ENCODE assay signal across 22 cellular contexts in genomic region chr2:66872056-66872821, GRCh38.
DNase-seq lines count a peak whose midpoint lies in the region; ATAC-seq and TF ChIP-seq lines count a peak whose summit lies in the region.
"Had no signal": no experiment of that assay in that cellular context is flagged by ENCODE, and none has a peak within 500 bp of the region (broad histone marks: within the 10 kb centered on the region; RNA-seq: fewer than 3 reads in every experiment).

No MANE protein-coding gene starts in this region.

- no peaks in the 10 kb centered on the region for H3K9me3 ChIP-seq in right atrium auricular region
- H3K9me3 ChIP-seq: vagina had no signal

- ATAC-seq in GM21825 (IDR thresholded peaks at IDR 0.05; ENCODE audit: unreplicated experiment) (no peak), GM21381 (IDR thresholded peaks at IDR 0.05; ENCODE audit: unreplicated experiment) (no peak)

- DNase-seq in HT1080 (ENCODE audit: low read depth) (peak; percentile 22), brain microvascular endothelial cell (peak; percentile 89), iris pigment epithelial cell (ENCODE audit: low read depth) (peak; percentile 83), HEK293T (ENCODE audit: extremely low spot score) (no peak), right atrium auricular region (ENCODE audit: low spot score) (no peak)
- DNase-seq: ACHN; activated CD4-positive, alpha-beta memory T cell treated with anti-CD3 and anti-CD28 coated beads for 36 hours; activated naive CD4-positive, alpha-beta T cell treated with Interleukin-2 at 50 U/mL for 16 hours; activated T-cell treated with anti-CD3 and anti-CD28 coated beads, Interleukin-2, amount 50 U/mL, for 24 hours; CD4-positive, alpha-beta T cell; DMS53; Karpas-422; NCI-H2171 treated with DMSO at 0.1 percent for 48 hours; NCI-H774; OCI-M1; substantia nigra had no signal

- peak overlapping the region; percentile 55 for H2AFZ ChIP-seq in ACC112 (ENCODE audit: low read length, unreplicated experiment)
- H2AFZ ChIP-seq: neural progenitor cell had no signal

- H3K27ac ChIP-seq in ACC112 (ENCODE audit: low read depth, low read length) (no peak overlapping the region), brain microvascular endothelial cell (peak overlapping the region; percentile 92), right atrium auricular region (no peak overlapping the region)
- H3K27ac ChIP-seq: coronary artery, neural progenitor cell, vagina had no signal

- TF ChIP-seq CTCF in brain microvascular endothelial cell (IDR thresholded peaks at IDR 0.05; ENCODE audit: low read depth, low read length, missing control alignments) (no peak), right atrium auricular region (IDR thresholded peaks at IDR 0.05) (no peak)

- peaks cover 30% of the 10 kb centered on the region for H3K4me1 ChIP-seq in ACC112 (ENCODE audit: control insufficient read depth, insufficient read depth, low read length, unreplicated experiment)
- no peaks in the 10 kb centered on the region for H3K4me1 ChIP-seq in right atrium auricular region

- POLR2A ChIA-PET in HEK293T (lab: Yijun Ruan, JAX) = no interaction called here

- in situ Hi-C loops in brain microvascular endothelial cell (cut with HindIII; ENCODE audit: low pct_ligation_motif_present, low sequenced_read_pairs) = no loop called here

- no peaks in the 10 kb centered on the region for H3K79me2 ChIP-seq in ACC112 (ENCODE audit: control insufficient read depth, insufficient read depth, low read length, unreplicated experiment)

- H3K27me3 ChIP-seq in ACC112 (ENCODE audit: insufficient read depth, low read length) = no peaks in the 10 kb centered on the region
- no peaks in the 10 kb centered on the region for H3K27me3 ChIP-seq in brain microvascular endothelial cell (replicated peaks)
- H3K27me3 ChIP-seq in right atrium auricular region = no peaks in the 10 kb centered on the region
- H3K27me3 ChIP-seq: neural progenitor cell, vagina had no signal

- CTCF ChIA-PET in HEK293T (lab: Yijun Ruan, JAX) = no interaction called here

- H3K4me3 ChIP-seq in ACC112 (ENCODE audit: low read depth, low read length) (no peak overlapping the region), brain microvascular endothelial cell (ENCODE audit: low read depth, low read length) (no peak overlapping the region), right atrium auricular region (no peak overlapping the region)
- H3K4me3 ChIP-seq: coronary artery, neural progenitor cell, vagina had no signal

- H3K36me3 ChIP-seq in ACC112 (ENCODE audit: insufficient read depth, low read length) (no peaks in the 10 kb centered on the region), brain microvascular endothelial cell (replicated peaks) (no peaks in the 10 kb centered on the region), right atrium auricular region (no peaks in the 10 kb centered on the region)
- H3K36me3 ChIP-seq: neural progenitor cell, vagina had no signal

TF ChIP-seq in HEK293T, 16 proteins besides CTCF, POLR2A, EP300 and RAD21:
- no peak for TF ChIP-seq SUZ12 (IDR thresholded peaks at IDR 0.05)
- TF ChIP-seq ZNF384 (IDR thresholded peaks at IDR 0.05) = no peak
- TF ChIP-seq TARDBP (IDR thresholded peaks at IDR 0.05) = no peak
- no peak for TF ChIP-seq FOXM1 (IDR thresholded peaks at IDR 0.05; ENCODE audit: borderline replicate concordance)
- TF ChIP-seq PKNOX1 (IDR thresholded peaks at IDR 0.05) = no peak
- TF ChIP-seq NFRKB (IDR thresholded peaks at IDR 0.05) = no peak
- no peak for TF ChIP-seq FOXA1 (IDR thresholded peaks at IDR 0.05)
- no peak for TF ChIP-seq LEF1 (IDR thresholded peaks at IDR 0.05; ENCODE audit: borderline replicate concordance)
- TF ChIP-seq SP1 (IDR thresholded peaks at IDR 0.05) = no peak
- TF ChIP-seq FOXK2 (IDR thresholded peaks at IDR 0.05) = no peak
- TF ChIP-seq ARNT (IDR thresholded peaks at IDR 0.05) = no peak
- no peak for TF ChIP-seq HDGF (IDR thresholded peaks at IDR 0.05; ENCODE audit: borderline replicate concordance)
- no peak for TF ChIP-seq BHLHE40 (IDR thresholded peaks at IDR 0.05; ENCODE audit: borderline replicate concordance)
- TF ChIP-seq L3MBTL2 (conservative IDR thresholded peaks at IDR 0.05) = no peak
- TF ChIP-seq CTBP1 (IDR thresholded peaks at IDR 0.05; ENCODE audit: borderline replicate concordance) = no peak
- no peak for TF ChIP-seq ELF4 (IDR thresholded peaks at IDR 0.05)

Comparison
In these comparisons a context has a peak if more than half of its experiments do, and no peak if none do; other contexts are left out.
1. DNase-seq: peak in HT1080 (single experiment), brain microvascular endothelial cell (single experiment) and iris pigment epithelial cell (single experiment); none in HEK293T (single experiment) and right atrium auricular region (single experiment).